15 cellular contexts compared by ENCODE assay signal in genomic region chr15:22224241-22224671, GRCh38.
DNase-seq lines count a peak whose midpoint lies in the region; ATAC-seq and TF ChIP-seq lines count a peak whose summit lies in the region.
"Had no signal": no experiment of that assay in that cellular context is flagged by ENCODE, and none has a peak within 500 bp of the region (broad histone marks: within the 10 kb centered on the region; RNA-seq: fewer than 3 reads in every experiment).

No MANE protein-coding gene starts in this region.

- H3K9me3 ChIP-seq in naive thymus-derived CD4-positive, alpha-beta T cell (ENCODE audit: control insufficient read depth in 2 of 3, low read length in 3 of 3): no peaks in the 10 kb centered on the region
- H3K9me3 ChIP-seq in CD8-positive, alpha-beta memory T cell (ENCODE audit: low read length): no peaks in the 10 kb centered on the region

- peak; percentile 50 for DNase-seq in activated CD4-positive, alpha-beta T cell treated with anti-CD3 and anti-CD28 coated beads for 36 hours
- DNase-seq in activated CD4-positive, alpha-beta T cell treated with anti-CD3 and anti-CD28 coated beads, Interleukin-2, amount 50 U/mL, for 48 hours: no peak
- DNase-seq in GM13976 (ENCODE audit: low spot score) (no peak), NCI-H2029 treated with DMSO at 0.1 percent for 48 hours (lab: John Stamatoyannopoulos, UW) (no peak)
- peak in 1 of 9 donors; percentile 12 for DNase-seq in naive thymus-derived CD4-positive, alpha-beta T cell
- no peak for DNase-seq in CD8-positive, alpha-beta memory T cell
- DNase-seq: anterior cingulate cortex, Calu3, NCI-H1436, NCI-H510A treated with DMSO at 0.1 percent for 48 hours, small intestine, substantia nigra, T-helper 9 cell had no signal

- TF ChIP-seq CTCF in GM13976 (IDR thresholded peaks at IDR 0.05; ENCODE audit: borderline replicate concordance, control extremely low read depth, extremely low read depth, insufficient read depth, missing control alignments) (peak; percentile 12), VCaP (conservative IDR thresholded peaks at IDR 0.05) (peak; percentile 76)

- H3K27ac Mint-ChIP-seq in activated CD4-positive, alpha-beta T cell treated with anti-CD3 and anti-CD28 coated beads for 36 hours: peak overlapping the region; percentile 5
- H3K27ac Mint-ChIP-seq in naive thymus-derived CD4-positive, alpha-beta T cell: peak overlapping the region in 8 of 9 donors; percentile 4 to 88 (median 50)
- H3K27ac Mint-ChIP-seq in CD8-positive, alpha-beta memory T cell: peak overlapping the region in 3 of 8 donors; percentile 4 to 72 (median 51)

- H3K4me3 Mint-ChIP-seq in activated CD4-positive, alpha-beta T cell treated with anti-CD3 and anti-CD28 coated beads for 36 hours: no peak overlapping the region
- H3K4me3 Mint-ChIP-seq in naive thymus-derived CD4-positive, alpha-beta T cell: peak overlapping the region in 1 of 10 donors; percentile 13
- H3K4me3 Mint-ChIP-seq in CD8-positive, alpha-beta memory T cell: peak overlapping the region in 2 of 7 donors; percentile 30 to 74

- H3K9me3 Mint-ChIP-seq in activated CD4-positive, alpha-beta T cell treated with anti-CD3 and anti-CD28 coated beads for 36 hours (ENCODE audit: low read depth): no peaks in the 10 kb centered on the region
- no peaks in the 10 kb centered on the region for H3K9me3 Mint-ChIP-seq in naive thymus-derived CD4-positive, alpha-beta T cell
- no peaks in the 10 kb centered on the region for H3K9me3 Mint-ChIP-seq in CD8-positive, alpha-beta memory T cell

- intact Hi-C loops in activated CD4-positive, alpha-beta T cell treated with anti-CD3 and anti-CD28 coated beads for 36 hours (cut with DNase I, micrococcal nuclease): loop anchor here in 1 of 2 experiments (1.0 kb wide), 2 partner anchors 16 to 27 kb away; no protein-coding TSS in a partner anchor
- intact Hi-C loops in naive thymus-derived CD4-positive, alpha-beta T cell (cut with micrococcal nuclease): no loop called here

- H3K4me1 Mint-ChIP-seq in activated CD4-positive, alpha-beta T cell treated with anti-CD3 and anti-CD28 coated beads for 36 hours: peaks cover 31% of the 10 kb centered on the region
- peaks cover 20 to 40% (median 35%) of the 10 kb centered on the region in 7 donors for H3K4me1 Mint-ChIP-seq in naive thymus-derived CD4-positive, alpha-beta T cell
- H3K4me1 Mint-ChIP-seq in CD8-positive, alpha-beta memory T cell: peaks cover 30 to 37% (median 36%) of the 10 kb centered on the region in 3 donors

- no peaks in the 10 kb centered on the region for H3K27me3 ChIP-seq in naive thymus-derived CD4-positive, alpha-beta T cell (ENCODE audit: control insufficient read depth in 2 of 2, insufficient read depth in 2 of 2, low read length in 2 of 2)
- H3K27me3 ChIP-seq in CD8-positive, alpha-beta memory T cell (ENCODE audit: insufficient read depth, low read length, poor library complexity, severe bottlenecking): no peaks in the 10 kb centered on the region

- no peaks in the 10 kb centered on the region for H3K36me3 ChIP-seq in naive thymus-derived CD4-positive, alpha-beta T cell (ENCODE audit: control insufficient read depth in 2 of 3, insufficient read depth in 3 of 3, low read length in 3 of 3)
- no peaks in the 10 kb centered on the region for H3K36me3 ChIP-seq in CD8-positive, alpha-beta memory T cell (ENCODE audit: insufficient read depth, low read length)

- no peak for ATAC-seq in activated CD4-positive, alpha-beta T cell treated with anti-CD3 and anti-CD28 coated beads for 36 hours
- ATAC-seq in naive thymus-derived CD4-positive, alpha-beta T cell: no peak
- ATAC-seq in GM18873 (IDR thresholded peaks at IDR 0.05; ENCODE audit: low FRiP score, unreplicated experiment): no peak

- peaks cover 3% of the 10 kb centered on the region for H3K27me3 Mint-ChIP-seq in activated CD4-positive, alpha-beta T cell treated with anti-CD3 and anti-CD28 coated beads for 36 hours
- H3K27me3 Mint-ChIP-seq in naive thymus-derived CD4-positive, alpha-beta T cell: peaks cover 0 to 13% (median 0%) of the 10 kb centered on the region in 5 donors
- H3K27me3 Mint-ChIP-seq in CD8-positive, alpha-beta memory T cell: peaks cover 0 to 1% of the 10 kb centered on the region in 2 donors

- no peak overlapping the region for H3K27ac ChIP-seq in VCaP
- no peak overlapping the region for H3K27ac ChIP-seq in naive thymus-derived CD4-positive, alpha-beta T cell (ENCODE audit: low read depth, low read length)
- H3K27ac ChIP-seq in CD8-positive, alpha-beta memory T cell (ENCODE audit: low read depth, low read length): no peak overlapping the region

- peaks cover 19 to 25% of the 10 kb centered on the region in 2 donors for H3K4me1 ChIP-seq in naive thymus-derived CD4-positive, alpha-beta T cell (ENCODE audit: control insufficient read depth in 2 of 2, insufficient read depth in 2 of 2, low read length in 2 of 2)
- peaks cover 27% of the 10 kb centered on the region for H3K4me1 ChIP-seq in CD8-positive, alpha-beta memory T cell (ENCODE audit: insufficient read depth, low read length)

- in situ Hi-C loops in GM13976 (cut with MboI; ENCODE audit: low sequenced_read_pairs, unreplicated experiment): no loop called here

- CTCF ChIA-PET in activated CD4-positive, alpha-beta T cell treated with anti-CD3 and anti-CD28 coated beads for 36 hours (lab: Charles Lee): interaction anchor here (0.7 to 7.8 kb wide), 7 partner anchors 9 to 1867 kb away, joined by 3 to 161 read pairs (median 6); no protein-coding TSS in a partner anchor
- CTCF ChIA-PET in naive thymus-derived CD4-positive, alpha-beta T cell (lab: Charles Lee): interaction anchor here (0.6 to 6.0 kb wide), 3 partner anchors 1856 to 1868 kb away, joined by 3 to 81 read pairs (median 4); no protein-coding TSS in a partner anchor
- CTCF ChIA-PET in CD8-positive, alpha-beta memory T cell (lab: Charles Lee): interaction anchor here (1.2 to 6.6 kb wide), 3 partner anchors 940 to 1873 kb away, joined by 3 to 123 read pairs (median 6); no protein-coding TSS in a partner anchor

- POLR2A ChIA-PET in activated CD4-positive, alpha-beta T cell treated with anti-CD3 and anti-CD28 coated beads for 36 hours (lab: Charles Lee): interaction anchor here (0.6 kb wide), 1 partner anchor 1988 kb away, joined by 5 read pairs; no protein-coding TSS in a partner anchor
- POLR2A ChIA-PET in naive thymus-derived CD4-positive, alpha-beta T cell (lab: Charles Lee): no interaction called here
- POLR2A ChIA-PET in CD8-positive, alpha-beta memory T cell (lab: Charles Lee): no interaction called here

- no peaks in the 10 kb centered on the region for H3K36me3 Mint-ChIP-seq in activated CD4-positive, alpha-beta T cell treated with anti-CD3 and anti-CD28 coated beads for 36 hours (ENCODE audit: low read depth)
- peaks cover 0 to 4% (median 0%) of the 10 kb centered on the region in 5 donors for H3K36me3 Mint-ChIP-seq in naive thymus-derived CD4-positive, alpha-beta T cell
- no peaks in the 10 kb centered on the region for H3K36me3 Mint-ChIP-seq in CD8-positive, alpha-beta memory T cell

- no peak overlapping the region for H3K4me3 ChIP-seq in naive thymus-derived CD4-positive, alpha-beta T cell (ENCODE audit: low read length)
- H3K4me3 ChIP-seq in CD8-positive, alpha-beta memory T cell (ENCODE audit: low read length): no peak overlapping the region
